ENCODE assay signal across 8 cellular contexts in genomic region chr12:30753761-30754382, GRCh38. TPM values are rescaled to one million over a fixed set of nuclear protein-coding genes. Genes with fewer than 3 reads are reported as not detected.
DNase-seq lines count a peak whose midpoint lies in the region; ATAC-seq and TF ChIP-seq lines count a peak whose summit lies in the region.

No MANE protein-coding gene starts in this region.

- H3K9ac ChIP-seq in SU-DHL-6 (ENCODE audit: low read length), result peak overlapping the region; percentile 63

- peaks cover 7% of the 10 kb centered on the region; the same call in 1 of the 2 replicates for H3F3A ChIP-seq in SU-DHL-6 (ENCODE audit: insufficient read depth)

- no peaks in the 10 kb centered on the region for H3K79me2 ChIP-seq in SU-DHL-6 (ENCODE audit: insufficient read depth, low read length)

- peak overlapping the region; percentile 46 for H2AFZ ChIP-seq in SU-DHL-6 (ENCODE audit: low read depth, low read length, severe bottlenecking)

- no peak for DNase-seq in BJ (ENCODE audit: low read depth)
- peak; percentile 23 for DNase-seq in HCEC 1CT
- peak; percentile 51 for DNase-seq in fibroblast of mammary gland (ENCODE audit: low read depth)
- DNase-seq in pons (ENCODE audit: low spot score), result peak; percentile 24
- no peak for DNase-seq in stimulated activated CD4-positive, alpha-beta T cell treated with anti-CD3 and anti-CD28 coated beads, Interleukin-1b, Interleukin-23, amount 100 ng/mL, for 48 hours
- no peak for DNase-seq in NCI-H2196 treated with DMSO at 0.1 percent for 48 hours (lab: John Stamatoyannopoulos, UW; ENCODE audit: unreplicated experiment)

- no peaks in the 10 kb centered on the region for H4K20me1 ChIP-seq in SU-DHL-6 (ENCODE audit: low read depth, low read length)

- POLR2A ChIA-PET in BJ (lab: Charles Lee), result interaction anchor here (0.7 to 0.8 kb wide), 2 partner anchors 59 to 296 kb away, joined by 3 read pairs; no protein-coding TSS in a partner anchor

- H3K4me3 ChIP-seq in BJ (ENCODE audit: low read depth, low read length), result peak overlapping the region; percentile 60
- peak overlapping the region; percentile 62 for H3K4me3 ChIP-seq in SU-DHL-6 (ENCODE audit: insufficient read depth, low read length, poor library complexity, severe bottlenecking)
- peak overlapping the region; percentile 87 for H3K4me3 ChIP-seq in fibroblast of mammary gland (ENCODE audit: control insufficient read depth, low read depth, low read length)

- TF ChIP-seq CTCF in BJ (IDR thresholded peaks at IDR 0.05; ENCODE audit: insufficient read depth, low read depth, low read length) (no peak), SU-DHL-6 (IDR thresholded peaks at IDR 0.05; ENCODE audit: insufficient read depth, low read length, poor library complexity, severe bottlenecking) (no peak), fibroblast of mammary gland (conservative IDR thresholded peaks at IDR 0.05; ENCODE audit: control insufficient read depth, insufficient read depth, low read depth, low read length) (no peak)

- H3K4me2 ChIP-seq in SU-DHL-6 (ENCODE audit: low read depth, low read length, poor library complexity, severe bottlenecking), result peak overlapping the region; percentile 80

- H3K9me3 ChIP-seq in SU-DHL-6 (ENCODE audit: insufficient read depth, low read length), result no peaks in the 10 kb centered on the region

- H3K27ac ChIP-seq in SU-DHL-6 (ENCODE audit: low read depth, low read length), result no peak overlapping the region

- H3K9me2 ChIP-seq in SU-DHL-6 (replicated peaks; ENCODE audit: insufficient read depth, low read length), result no peaks in the 10 kb centered on the region

- no peak for ATAC-seq in HG03108 (IDR thresholded peaks at IDR 0.05; ENCODE audit: unreplicated experiment)

- H3K36me3 ChIP-seq in BJ (ENCODE audit: control insufficient read depth, insufficient read depth, low read length) (no peaks in the 10 kb centered on the region), SU-DHL-6 (ENCODE audit: low read length) (no peaks in the 10 kb centered on the region)

- CTCF ChIA-PET in BJ (lab: Yijun Ruan, JAX), result interaction anchor here (1.2 kb wide), 1 partner anchor 10 kb away, joined by 7 read pairs; no protein-coding TSS in a partner anchor

- H3K27me3 ChIP-seq in BJ (ENCODE audit: control insufficient read depth, insufficient read depth, low read length), result no peaks in the 10 kb centered on the region
- no peaks in the 10 kb centered on the region for H3K27me3 ChIP-seq in SU-DHL-6 (ENCODE audit: low read length)

RNA-seq across cellular contexts. Expression of gene CAPRIN2, which starts 0.9 kb away (rescaled TPM):
- 7.8 and 11.9 TPM in 2 replicates for polyA plus RNA-seq in BJ (2011; rRNA removed)
- polyA minus RNA-seq in BJ (2011; rRNA and poly(A)+ RNA removed), result 4.5 and 8.0 TPM in 2 replicates

RNA-seq across cellular contexts. Expression of gene IPO8, which starts 58.2 kb away (rescaled TPM):
- polyA plus RNA-seq in BJ (2011; rRNA removed), result 6.8 and 12.2 TPM in 2 replicates
- polyA minus RNA-seq in BJ (2011; rRNA and poly(A)+ RNA removed), result 13.8 and 21.8 TPM in 2 replicates

Comparison
In these comparisons a context has a peak if more than half of its experiments do, and no peak if none do; other contexts are left out.
1. DNase-seq: peak in HCEC 1CT (single experiment), fibroblast of mammary gland (single experiment) and pons (single experiment); none in BJ (single experiment), stimulated activated CD4-positive, alpha-beta T cell treated with anti-CD3 and anti-CD28 coated beads, Interleukin-1b, Interleukin-23, amount 100 ng/mL, for 48 hours (single experiment) and NCI-H2196 treated with DMSO at 0.1 percent for 48 hours (single experiment).
2. Peak in every context shown above with its lines, with median percentiles within 50 percentile points of each other: H3K4me3 ChIP-seq.